ENCODE assay signal across 12 cellular contexts in genomic region chr2:37643102-37644078, GRCh38. TPM values are rescaled to one million over a fixed set of nuclear protein-coding genes. Genes with fewer than 3 reads are reported as not detected.
DNase-seq lines count a peak whose midpoint lies in the region; ATAC-seq and TF ChIP-seq lines count a peak whose summit lies in the region.
"Had no signal": no experiment of that assay in that cellular context is flagged by ENCODE, and none has a peak within 500 bp of the region (broad histone marks: within the 10 kb centered on the region; RNA-seq: fewer than 3 reads in every experiment).

No MANE protein-coding gene starts in this region.

- H3K27ac ChIP-seq in sigmoid colon = peak overlapping the region in 3 of 4 donors; percentile 19 to 67 (median 55)
- H3K27ac ChIP-seq: A549, cardiac muscle cell had no signal

- intact Hi-C loops in sigmoid colon (cut with DNase I) = no loop called here

- H3K27me3 ChIP-seq in sigmoid colon = no peaks in the 10 kb centered on the region
- H3K27me3 ChIP-seq: cardiac muscle cell had no signal

- peaks cover 0 to 65% (median 55%) of the 10 kb centered on the region in 4 donors for H3K4me1 ChIP-seq in sigmoid colon

- no peaks in the 10 kb centered on the region for H3K9me3 Mint-ChIP-seq in central memory CD8-positive, alpha-beta T cell

- DNase-seq in NCI-H748 (lab: John Stamatoyannopoulos, UW; ENCODE audit: unreplicated experiment) (peak; percentile 58), NCI-H748 treated with DMSO at 0.1 percent for 48 hours (lab: John Stamatoyannopoulos, UW) (no peak), NCI-H146 treated with DMSO at 0.1 percent for 48 hours (lab: John Stamatoyannopoulos, UW; ENCODE audit: unreplicated experiment) (peak; percentile 90), sigmoid colon (no peak), dermis blood vessel endothelial cell (no peak)
- DNase-seq in central memory CD8-positive, alpha-beta T cell (ENCODE audit: low spot score in 2 of 2) = no peak
- DNase-seq: NCI-H1694 treated with DMSO at 0.1 percent for 48 hours, nephron progenitor cell had no signal

- no peaks in the 10 kb centered on the region for H3K9me3 ChIP-seq in sigmoid colon
- H3K9me3 ChIP-seq: A549 had no signal

- no peaks in the 10 kb centered on the region for H3K27me3 Mint-ChIP-seq in central memory CD8-positive, alpha-beta T cell

- peak overlapping the region; percentile 73 for H3K27ac Mint-ChIP-seq in central memory CD8-positive, alpha-beta T cell (ENCODE audit: low read depth)
- H3K27ac Mint-ChIP-seq: nephron progenitor cell had no signal

- WGBS in sigmoid colon, 2 donors = 78 to 93% methylated on average over 10 of the region's 10 CpGs

- TF ChIP-seq CTCF in sigmoid colon (IDR thresholded peaks at IDR 0.05) = no peak

- ATAC-seq in central memory CD8-positive, alpha-beta T cell (replicated peaks; ENCODE audit: extremely low read depth, poor library complexity, severe bottlenecking) = no peak
- no peak for ATAC-seq in HG03354 (IDR thresholded peaks at IDR 0.05; ENCODE audit: poor library complexity, severe bottlenecking, unreplicated experiment)
- ATAC-seq in HG02678 (IDR thresholded peaks at IDR 0.05; ENCODE audit: unreplicated experiment) = no peak
- ATAC-seq: A549 had no signal

- H3K4me3 ChIP-seq in sigmoid colon = no peak overlapping the region
- H3K4me3 ChIP-seq: A549, cardiac muscle cell had no signal

- no peak for TF ChIP-seq POLR2A in sigmoid colon (IDR thresholded peaks at IDR 0.05)

- peaks cover 76% of the 10 kb centered on the region for H3K4me1 Mint-ChIP-seq in central memory CD8-positive, alpha-beta T cell

- H3K36me3 ChIP-seq in sigmoid colon = peaks cover 0 to 50% (median 21%) of the 10 kb centered on the region in 4 donors

- H3K4me3 Mint-ChIP-seq in central memory CD8-positive, alpha-beta T cell = no peak overlapping the region
- H3K4me3 Mint-ChIP-seq: nephron progenitor cell had no signal

- peaks cover 60% of the 10 kb centered on the region for H3K36me3 Mint-ChIP-seq in central memory CD8-positive, alpha-beta T cell (ENCODE audit: insufficient read depth)

- TF ChIP-seq EP300 in sigmoid colon (IDR thresholded peaks at IDR 0.05) = no peak

RNA-seq across cellular contexts. Expression of gene CDC42EP3, which starts 28.1 kb away (rescaled TPM):
- total RNA-seq in sigmoid colon = 10 to 100 TPM; 41.1 to 84.5 (median 44.8) TPM
- 10 to 100 TPM; 10.9 to 20.4 (median 11.8) TPM for polyA plus RNA-seq in sigmoid colon
- 21.3 and 29.1 TPM in 2 replicates for total RNA-seq in dermis blood vessel endothelial cell

Comparison
In these comparisons a context has a peak if more than half of its experiments do, and no peak if none do; other contexts are left out.
1. DNase-seq: peak in NCI-H748 (single experiment) and NCI-H146 treated with DMSO at 0.1 percent for 48 hours (single experiment); none in NCI-H748 treated with DMSO at 0.1 percent for 48 hours (single experiment), central memory CD8-positive, alpha-beta T cell (0 of 2), sigmoid colon (single experiment) and dermis blood vessel endothelial cell (single experiment).